Comparison of ENCODE assay signal across 5 cellular contexts in the genomic region with DNA sequence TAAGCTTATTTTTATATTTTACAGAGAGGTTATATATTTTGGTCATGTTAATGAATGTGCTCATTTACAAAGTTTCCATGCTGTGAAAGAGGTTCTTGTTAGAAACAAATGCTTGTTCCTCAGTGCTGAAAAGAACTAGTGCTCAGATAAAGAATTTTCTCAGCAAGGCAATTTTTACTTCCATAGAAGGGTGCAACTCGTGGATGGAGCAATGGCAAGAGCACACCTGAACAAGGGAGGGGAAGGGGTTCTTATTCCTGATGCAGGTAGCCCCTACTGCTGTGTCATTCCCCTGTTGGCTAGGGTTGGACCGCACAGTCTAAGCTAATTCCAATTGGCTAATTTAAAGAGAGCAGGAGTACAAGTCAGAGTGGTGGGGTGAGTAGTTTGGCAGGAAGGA. TPM values are rescaled to one million over a fixed set of nuclear protein-coding genes. Genes with fewer than 3 reads are reported as not detected.
"Had no signal": no experiment of that assay in that cellular context is flagged by ENCODE, and none has a peak within 500 bp of the region (broad histone marks: within the 10 kb centered on the region; RNA-seq: fewer than 3 reads in every experiment).

No MANE protein-coding gene starts in this region.

RNA-seq across cellular contexts. Expression of a gene that starts 34.3 kb away (rescaled TPM):
- total RNA-seq: MCF 10A, OCI-LY7, PC-9, Right ventricle myocardium inferior, SJCRH30 had no signal
